In the genomic region with DNA sequence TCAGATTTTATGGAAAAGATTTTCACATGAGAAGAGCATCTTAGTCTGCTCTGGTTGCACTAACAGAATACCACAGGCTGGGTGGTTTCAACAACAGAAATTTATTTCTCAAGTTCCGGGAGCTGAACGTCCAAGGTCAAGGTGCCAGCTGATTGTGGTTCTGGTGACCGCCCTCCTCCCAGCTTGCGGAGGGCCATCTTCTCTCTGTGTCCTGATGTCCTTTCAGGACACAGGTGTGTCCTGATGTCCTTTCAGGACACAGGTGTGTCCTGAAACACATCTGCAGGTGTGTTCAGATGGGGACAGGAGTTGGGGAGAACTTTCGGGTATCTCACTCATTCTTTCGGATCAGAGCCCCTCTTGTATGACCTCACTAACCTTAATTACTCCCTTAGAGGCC, we compare ENCODE assay signal across 26 cellular contexts.
"Had no signal": no experiment of that assay in that cellular context is flagged by ENCODE, and none has a peak within 500 bp of the region (broad histone marks: within the 10 kb centered on the region; RNA-seq: fewer than 3 reads in every experiment).

No MANE protein-coding gene starts in this region.

- H3K36me3 ChIP-seq: colonic mucosa, esophagus squamous epithelium, gastrocnemius medialis, heart right ventricle, left lung, lower lobe of right lung had no signal

- H3K4me1 Mint-ChIP-seq: naive B cell; naive thymus-derived CD8-positive, alpha-beta T cell had no signal

- H3K4me1 ChIP-seq: colonic mucosa, esophagus squamous epithelium, gastrocnemius medialis, heart right ventricle, left lung, lower lobe of right lung had no signal

- H3K36me3 Mint-ChIP-seq: mesothelial cell of epicardium; naive B cell; naive thymus-derived CD8-positive, alpha-beta T cell had no signal

- H3K27me3 ChIP-seq: colonic mucosa, esophagus squamous epithelium, gastrocnemius medialis, left lung had no signal

- H3K27me3 Mint-ChIP-seq: dendritic cell treated with granulocyte-macrophage colony-stimulating factor and Interleukin-4, amounts not matched to agents 40 ng/mL and 50 ng/mL, for 4 days had no signal

- H3K9me3 Mint-ChIP-seq: mesothelial cell of epicardium; naive B cell; naive thymus-derived CD8-positive, alpha-beta T cell had no signal

- H3K9me3 ChIP-seq: colonic mucosa, esophagus squamous epithelium, gastrocnemius medialis, heart right ventricle, left lung, lower lobe of right lung, mucosa of descending colon had no signal

- H3K4me3 Mint-ChIP-seq: dendritic cell treated with granulocyte-macrophage colony-stimulating factor and Interleukin-4, amounts not matched to agents 40 ng/mL and 50 ng/mL, for 4 days; mesothelial cell of epicardium; naive B cell; naive thymus-derived CD8-positive, alpha-beta T cell had no signal

- H3K27ac Mint-ChIP-seq: dendritic cell treated with granulocyte-macrophage colony-stimulating factor and Interleukin-4, amounts not matched to agents 40 ng/mL and 50 ng/mL, for 4 days; mesothelial cell of epicardium; naive B cell; naive thymus-derived CD8-positive, alpha-beta T cell had no signal

- H3K4me3 ChIP-seq: colonic mucosa, esophagus squamous epithelium, gastrocnemius medialis, heart right ventricle, left lung, lower lobe of right lung, mucosa of descending colon had no signal

- FAIRE-seq: endometrium, keratinocyte had no signal

- DNase-seq: colonic mucosa; cortex of kidney; effector CD4-positive, alpha-beta T cell; effector memory CD4-positive, alpha-beta T cell; erythroblast; esophagus squamous epithelium; foreskin fibroblast; foreskin melanocyte; gastrocnemius medialis; glutamatergic neuron; head of caudate nucleus; heart right ventricle; hippocampal formation; left cardiac atrium; left lung; left ventricle myocardium superior; lower lobe of right lung; mesenchymal stem cell; mucosa of descending colon; naive B cell; naive thymus-derived CD8-positive, alpha-beta T cell had no signal

- H3K27ac ChIP-seq: colonic mucosa, epithelial cell of prostate, esophagus squamous epithelium, gastrocnemius medialis, heart right ventricle, left lung, lower lobe of right lung had no signal
